In the genomic region with DNA sequence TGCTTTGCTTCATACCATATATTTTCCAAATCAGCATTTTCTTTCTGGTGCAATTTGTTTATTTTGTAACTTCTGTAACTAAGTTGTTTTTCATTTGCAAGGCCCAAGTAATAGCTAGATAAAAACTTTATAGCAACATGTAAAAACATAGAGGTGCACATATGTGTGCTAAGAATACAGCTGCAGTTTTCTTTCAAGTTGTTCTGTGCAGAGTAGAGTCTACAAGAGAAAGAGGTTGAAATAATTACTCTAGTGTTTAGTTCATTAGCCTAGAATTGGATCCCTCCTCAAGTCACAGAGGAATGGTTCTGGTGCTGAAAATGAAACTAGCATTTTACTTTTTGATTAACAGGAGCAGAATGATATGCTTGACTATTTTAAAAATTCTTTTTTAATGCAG, we compare ENCODE assay signal across 20 cellular contexts.
"Had no signal": no experiment of that assay in that cellular context is flagged by ENCODE, and none has a peak within 500 bp of the region (broad histone marks: within the 10 kb centered on the region; RNA-seq: fewer than 3 reads in every experiment).

No MANE protein-coding gene starts in this region.

- H3K27ac ChIP-seq: epithelial cell of prostate, suprapubic skin had no signal

- ATAC-seq: activated CD4-positive, CD25-positive, alpha-beta regulatory T cell treated with anti-CD3 and anti-CD28 coated beads, Interleukin-2, amount 50 U/mL, for 24 hours; activated naive CD8-positive, alpha-beta T cell treated with anti-CD3 and anti-CD28 coated beads, Interleukin-2, amount 50 U/mL, for 24 hours; effector memory CD8-positive, alpha-beta T cell; stimulated activated naive CD8-positive, alpha-beta T cell treated with anti-CD3 and anti-CD28 coated beads, Interleukin-15, Interleukin-2, amounts not matched to agents 100 U/mL and 50 U/mL, for 24 hours had no signal

- H3K27me3 ChIP-seq: heart left ventricle, pancreas, suprapubic skin had no signal

- H3K36me3 ChIP-seq: heart left ventricle, pancreas, suprapubic skin had no signal

- H3K9me3 ChIP-seq: pancreas, suprapubic skin had no signal

- H3K4me3 ChIP-seq: heart left ventricle, lung, pancreas, suprapubic skin had no signal

- DNase-seq: activated naive CD4-positive, alpha-beta T cell treated with anti-CD3 and anti-CD28 coated beads for 36 hours; activated naive CD8-positive, alpha-beta T cell treated with anti-CD3 and anti-CD28 coated beads, Interleukin-2, amount 50 U/mL, for 24 hours; activated T-cell treated with anti-CD3 and anti-CD28 coated beads, Interleukin-2, amount 50 U/mL, for 1 hour; aorta; dermis blood vessel endothelial cell; effector memory CD8-positive, alpha-beta T cell; heart left ventricle; left cardiac atrium; midbrain; pancreas; retina; stimulated activated CD4-positive, alpha-beta T cell treated with anti-CD3 and anti-CD28 coated beads, Interleukin-4, amount 100 ng/mL, for 4 hours; stimulated activated CD8-positive, alpha-beta memory T cell treated with anti-CD3 and anti-CD28 coated beads, Interleukin-4, amount 100 ng/mL, for 48 hours; stimulated activated naive CD8-positive, alpha-beta T cell treated with anti-CD3 and anti-CD28 coated beads, Interleukin-15, Interleukin-2, amounts not matched to agents 100 U/mL and 50 U/mL, for 24 hours; T-helper 1 cell; T1000 had no signal
